In genomic region chr3:117407317-117407716, GRCh38 we compare ENCODE assay signal across 8 cellular contexts.
DNase-seq lines count a peak whose midpoint lies in the region; ATAC-seq and TF ChIP-seq lines count a peak whose summit lies in the region.

No MANE protein-coding gene starts in this region.

- POLR2A ChIA-PET in naive thymus-derived CD4-positive, alpha-beta T cell (lab: Charles Lee) = no interaction called here

- TF ChIP-seq CTCF in endodermal cell (conservative IDR thresholded peaks at IDR 0.05) (peak; percentile 82), left ventricle myocardium inferior (IDR thresholded peaks at IDR 0.05; ENCODE audit: borderline replicate concordance) (no peak), heart right ventricle (IDR thresholded peaks at IDR 0.05) (peak in 1 of 9 donors; percentile 11)

- H3K9me3 Mint-ChIP-seq in endodermal cell = no peaks in the 10 kb centered on the region
- H3K9me3 Mint-ChIP-seq in effector memory CD8-positive, alpha-beta T cell = peaks cover 5 to 11% of the 10 kb centered on the region in 2 donors
- peaks cover 0 to 8% (median 0%) of the 10 kb centered on the region in 11 donors for H3K9me3 Mint-ChIP-seq in naive thymus-derived CD4-positive, alpha-beta T cell

- no peak overlapping the region for H3K9ac ChIP-seq in endodermal cell (ENCODE audit: extremely low read depth, low read length, poor library complexity, severe bottlenecking)

- H3K27me3 ChIP-seq in endodermal cell (ENCODE audit: control insufficient read depth, insufficient read depth, low read length, poor library complexity, severe bottlenecking) (no peaks in the 10 kb centered on the region), left ventricle myocardium inferior (ENCODE audit: low read depth) (no peaks in the 10 kb centered on the region), heart right ventricle (no peaks in the 10 kb centered on the region)
- no peaks in the 10 kb centered on the region for H3K27me3 ChIP-seq in naive thymus-derived CD4-positive, alpha-beta T cell (ENCODE audit: control insufficient read depth in 2 of 2, insufficient read depth in 2 of 2, low read length in 2 of 2)

- peaks cover under 1% of the 10 kb centered on the region for H3K27me3 Mint-ChIP-seq in endodermal cell (ENCODE audit: insufficient read depth)
- H3K27me3 Mint-ChIP-seq in effector memory CD8-positive, alpha-beta T cell = no peaks in the 10 kb centered on the region
- no peaks in the 10 kb centered on the region for H3K27me3 Mint-ChIP-seq in naive thymus-derived CD4-positive, alpha-beta T cell

- DNase-seq in COLO668 (lab: John Stamatoyannopoulos, UW; ENCODE audit: unreplicated experiment) (peak; percentile 2), Kasumi-1 (lab: John Stamatoyannopoulos, UW) (peak; percentile 65 to 67), endodermal cell (no peak), left ventricle myocardium inferior (no peak), heart right ventricle (no peak)
- DNase-seq in effector memory CD8-positive, alpha-beta T cell = no peak
- DNase-seq in naive thymus-derived CD4-positive, alpha-beta T cell = no peak

- H3K9me3 ChIP-seq in endodermal cell (ENCODE audit: control insufficient read depth, low read length) (no peaks in the 10 kb centered on the region), left ventricle myocardium inferior (replicated peaks) (no peaks in the 10 kb centered on the region), heart right ventricle (no peaks in the 10 kb centered on the region)
- no peaks in the 10 kb centered on the region for H3K9me3 ChIP-seq in naive thymus-derived CD4-positive, alpha-beta T cell (ENCODE audit: control insufficient read depth in 2 of 3, low read length in 3 of 3)

- H3K36me3 Mint-ChIP-seq in endodermal cell (ENCODE audit: low read depth) = no peaks in the 10 kb centered on the region
- H3K36me3 Mint-ChIP-seq in effector memory CD8-positive, alpha-beta T cell (ENCODE audit: insufficient read depth) = no peaks in the 10 kb centered on the region
- H3K36me3 Mint-ChIP-seq in naive thymus-derived CD4-positive, alpha-beta T cell = no peaks in the 10 kb centered on the region

- H3K27ac ChIP-seq in endodermal cell (ENCODE audit: low read depth, low read length) = no peak overlapping the region
- H3K27ac ChIP-seq in naive thymus-derived CD4-positive, alpha-beta T cell (ENCODE audit: low read depth, low read length) = no peak overlapping the region
- H3K27ac ChIP-seq in left ventricle myocardium inferior (replicated peaks) = no peak overlapping the region
- no peak overlapping the region for H3K27ac ChIP-seq in heart right ventricle

- H3K4me3 Mint-ChIP-seq in endodermal cell = no peak overlapping the region
- H3K4me3 Mint-ChIP-seq in effector memory CD8-positive, alpha-beta T cell = no peak overlapping the region
- no peak overlapping the region for H3K4me3 Mint-ChIP-seq in naive thymus-derived CD4-positive, alpha-beta T cell

- H3K36me3 ChIP-seq in endodermal cell (ENCODE audit: control insufficient read depth, insufficient read depth, low read length) = no peaks in the 10 kb centered on the region
- no peaks in the 10 kb centered on the region for H3K36me3 ChIP-seq in naive thymus-derived CD4-positive, alpha-beta T cell (ENCODE audit: control insufficient read depth in 2 of 3, insufficient read depth in 3 of 3, low read length in 3 of 3)
- H3K36me3 ChIP-seq in left ventricle myocardium inferior = no peaks in the 10 kb centered on the region
- no peaks in the 10 kb centered on the region for H3K36me3 ChIP-seq in heart right ventricle

- intact Hi-C loops in naive thymus-derived CD4-positive, alpha-beta T cell (cut with micrococcal nuclease) = no loop called here
- intact Hi-C loops in left ventricle myocardium inferior (cut with micrococcal nuclease) (no loop called here), heart right ventricle (cut with DNase I) (no loop called here)

- H3K4me1 ChIP-seq in endodermal cell (ENCODE audit: control insufficient read depth, insufficient read depth, low read length) (peaks cover 9% of the 10 kb centered on the region), left ventricle myocardium inferior (no peaks in the 10 kb centered on the region), heart right ventricle (peaks cover 0 to 7% (median 0%) of the 10 kb centered on the region in 9 donors)
- H3K4me1 ChIP-seq in naive thymus-derived CD4-positive, alpha-beta T cell (ENCODE audit: control insufficient read depth in 2 of 2, insufficient read depth in 2 of 2, low read length in 2 of 2) = no peaks in the 10 kb centered on the region

- peaks cover 27% of the 10 kb centered on the region for H3K4me1 Mint-ChIP-seq in endodermal cell
- H3K4me1 Mint-ChIP-seq in effector memory CD8-positive, alpha-beta T cell (ENCODE audit: low read depth in 2 of 2) = no peaks in the 10 kb centered on the region
- H3K4me1 Mint-ChIP-seq in naive thymus-derived CD4-positive, alpha-beta T cell = no peaks in the 10 kb centered on the region

- CTCF ChIA-PET in naive thymus-derived CD4-positive, alpha-beta T cell (lab: Charles Lee) = no interaction called here

- H3K27ac Mint-ChIP-seq in endodermal cell = peak overlapping the region; percentile 71
- H3K27ac Mint-ChIP-seq in effector memory CD8-positive, alpha-beta T cell = no peak overlapping the region
- no peak overlapping the region for H3K27ac Mint-ChIP-seq in naive thymus-derived CD4-positive, alpha-beta T cell

- ATAC-seq in GM19468 (IDR thresholded peaks at IDR 0.05; ENCODE audit: extremely low read depth, unreplicated experiment) (peak; percentile 61), heart right ventricle (no peak)
- no peak for ATAC-seq in effector memory CD8-positive, alpha-beta T cell (replicated peaks)
- ATAC-seq in naive thymus-derived CD4-positive, alpha-beta T cell = no peak

- H3K4me3 ChIP-seq in endodermal cell (ENCODE audit: low read length) (no peak overlapping the region), left ventricle myocardium inferior (no peak overlapping the region), heart right ventricle (no peak overlapping the region)
- no peak overlapping the region for H3K4me3 ChIP-seq in naive thymus-derived CD4-positive, alpha-beta T cell (ENCODE audit: low read length)

Comparison
In these comparisons a context has a peak if more than half of its experiments do, and no peak if none do; other contexts are left out.
1. DNase-seq: peak in COLO668 (single experiment) and Kasumi-1 (2 of 2); none in endodermal cell (single experiment), effector memory CD8-positive, alpha-beta T cell (0 of 3), naive thymus-derived CD4-positive, alpha-beta T cell (0 of 9), left ventricle myocardium inferior (single experiment) and heart right ventricle (0 of 2).